1 cellular context compared by ENCODE assay signal in genomic region chr7:143393267-143394041, GRCh38.
TF ChIP-seq lines count a peak whose summit lies in the region.

No MANE protein-coding gene starts in this region.

TF ChIP-seq in SK-N-SH, 30 proteins besides CTCF, POLR2A, EP300 and RAD21:
- TF ChIP-seq EZH2phosphoT487 (IDR thresholded peaks at IDR 0.05; ENCODE audit: borderline replicate concordance, low read depth) (no peak), MEF2A (IDR thresholded peaks at IDR 0.05; ENCODE audit: borderline replicate concordance, low read depth) (no peak), IRF3 (IDR thresholded peaks at IDR 0.05; ENCODE audit: low read depth, low read length) (no peak), YY1 (IDR thresholded peaks at IDR 0.05; ENCODE audit: low read depth) (no peak), NFIC (IDR thresholded peaks at IDR 0.05; ENCODE audit: borderline replicate concordance) (peak; percentile 94), RXRA (IDR thresholded peaks at IDR 0.05; ENCODE audit: borderline replicate concordance, low read depth) (no peak; the same call in 1 of the 2 replicates), SMC3 (IDR thresholded peaks at IDR 0.05; ENCODE audit: low read depth, low read length) (no peak; the same call in none of the 2 replicates), GABPA (IDR thresholded peaks at IDR 0.05; ENCODE audit: low read depth) (no peak), NRF1 (IDR thresholded peaks at IDR 0.05; ENCODE audit: low read depth, low read length) (no peak), RFX5 (IDR thresholded peaks at IDR 0.05; ENCODE audit: low read length) (no peak), ELF1 (IDR thresholded peaks at IDR 0.05) (no peak; the same call in 1 of the 2 replicates), PBX3 (IDR thresholded peaks at IDR 0.05) (peak; percentile 33; the same call in 1 of the 2 replicates), POLR2AphosphoS5 (IDR thresholded peaks at IDR 0.05; ENCODE audit: low read depth, low read length) (peak; percentile 85), GATA2 (CRISPR knock-in tag; IDR thresholded peaks at IDR 0.05) (no peak), ZBTB33 (IDR thresholded peaks at IDR 0.05; ENCODE audit: borderline replicate concordance, low read depth) (no peak; the same call in 1 of the 2 replicates), RCOR1 (IDR thresholded peaks at IDR 0.05; ENCODE audit: low read length) (no peak), SIN3A (IDR thresholded peaks at IDR 0.05; ENCODE audit: borderline replicate concordance, low read depth, low read length) (0 out of 2 replicates have a peak, but pooled peaks have one; percentile 20), CHD2 (IDR thresholded peaks at IDR 0.05; ENCODE audit: low read length, partially characterized antibody) (no peak), TAF1 (IDR thresholded peaks at IDR 0.05; ENCODE audit: borderline replicate concordance, low read depth, low read length) (no peak), FOXJ3 (CRISPR knock-in tag; IDR thresholded peaks at IDR 0.05) (no peak), MXI1 (IDR thresholded peaks at IDR 0.05; ENCODE audit: low read depth, low read length) (no peak), TEAD4 (IDR thresholded peaks at IDR 0.05; ENCODE audit: borderline replicate concordance, insufficient read depth) (no peak), JUND (IDR thresholded peaks at IDR 0.05) (no peak), FOSL2 (IDR thresholded peaks at IDR 0.05; ENCODE audit: borderline replicate concordance, low read depth) (no peak), MAX (IDR thresholded peaks at IDR 0.05; ENCODE audit: low read depth) (no peak), USF2 (IDR thresholded peaks at IDR 0.05; ENCODE audit: borderline replicate concordance, low read depth, low read length) (no peak), USF1 (IDR thresholded peaks at IDR 0.05; ENCODE audit: borderline replicate concordance, low read depth) (no peak), TCF12 (IDR thresholded peaks at IDR 0.05) (peak; percentile 42; the same call in 1 of the 2 replicates), FOXM1 (IDR thresholded peaks at IDR 0.05; ENCODE audit: low read depth) (no peak), REST (IDR thresholded peaks at IDR 0.05; ENCODE audit: low read depth, low read length) (no peak)
